In genomic region chr17:81924557-81925532, GRCh38 we compare ENCODE assay signal across 10 cellular contexts. TPM values are rescaled to one million over a fixed set of nuclear protein-coding genes. Genes with fewer than 3 reads are reported as not detected.
DNase-seq lines count a peak whose midpoint lies in the region; ATAC-seq, FAIRE-seq and TF ChIP-seq lines count a peak whose summit lies in the region.
"Had no signal": no experiment of that assay in that cellular context is flagged by ENCODE, and none has a peak within 500 bp of the region (broad histone marks: within the 10 kb centered on the region; RNA-seq: fewer than 3 reads in every experiment).

No MANE protein-coding gene starts in this region.

- ATAC-seq in HG03095 (IDR thresholded peaks at IDR 0.05; ENCODE audit: unreplicated experiment) (no peak), GM21515 (IDR thresholded peaks at IDR 0.05; ENCODE audit: unreplicated experiment) (no peak), HG02759 (IDR thresholded peaks at IDR 0.05; ENCODE audit: unreplicated experiment) (no peak)

- H3K36me3 Mint-ChIP-seq in progenitor cell of endocrine pancreas (ENCODE audit: insufficient read depth): peaks cover 4% of the 10 kb centered on the region

- H3K27ac Mint-ChIP-seq in progenitor cell of endocrine pancreas: peak overlapping the region; percentile 99

- H3K27ac ChIP-seq in PC-9 (peak overlapping the region; percentile 95), epithelial cell of prostate (peak overlapping the region; percentile 54)

- peaks cover 64% of the 10 kb centered on the region for H3K79me2 ChIP-seq in PC-9 (ENCODE audit: low read depth)

- H3K27me3 Mint-ChIP-seq in progenitor cell of endocrine pancreas: no peaks in the 10 kb centered on the region

- BruUV-seq in PC-9 (replicated peaks; lab: Mats Ljungman, UMichigan): no TSS peak

- peaks cover 25% of the 10 kb centered on the region; the same call in 1 of the 2 replicates for H3F3A ChIP-seq in PC-9 (ENCODE audit: insufficient read depth, low read depth)

- peaks cover 46% of the 10 kb centered on the region for H3K4me1 ChIP-seq in PC-9 (replicated peaks; ENCODE audit: insufficient read depth)

- CTCF ChIA-PET in PC-9 (lab: Charles Lee): interaction anchor here (0.5 kb wide), 2 partner anchors 53 to 98 kb away, joined by 3 read pairs; partner anchors contain the start of genes CENPX and LRRC45

- peaks cover 17% of the 10 kb centered on the region for H4K20me1 ChIP-seq in PC-9 (ENCODE audit: insufficient read depth)

- no peak overlapping the region for H2AFZ ChIP-seq in PC-9

- no peak for TF ChIP-seq POLR2A in GM12891 (IDR thresholded peaks at IDR 0.05; ENCODE audit: low read depth, low read length)

- peak overlapping the region; percentile 55; the same call in 1 of the 2 replicates for H3K4me3 ChIP-seq in PC-9

- DNase-seq in GM12891 (ENCODE audit: insufficient read length, low spot score): no peak
- no peak for DNase-seq in PC-9
- DNase-seq in epithelial cell of prostate (ENCODE audit: low read depth, low spot score): no peak
- DNase-seq in progenitor cell of endocrine pancreas (ENCODE audit: low spot score, unreplicated experiment): no peak
- no peak for DNase-seq in DMS79 (lab: John Stamatoyannopoulos, UW)

- peaks cover 27% of the 10 kb centered on the region for H3K4me1 Mint-ChIP-seq in progenitor cell of endocrine pancreas (ENCODE audit: low read depth)

- H3K9me3 ChIP-seq in PC-9 (ENCODE audit: insufficient read depth, low read depth): no peaks in the 10 kb centered on the region

- H3K9me2 ChIP-seq in PC-9 (ENCODE audit: insufficient read depth): no peaks in the 10 kb centered on the region

- H3K36me3 ChIP-seq in PC-9 (ENCODE audit: low read depth): no peaks in the 10 kb centered on the region

- H3K27me3 ChIP-seq in PC-9 (ENCODE audit: insufficient read depth, low read depth): no peaks in the 10 kb centered on the region

- peak overlapping the region; percentile 86 for H3K4me3 Mint-ChIP-seq in progenitor cell of endocrine pancreas (ENCODE audit: low read depth)

- no peaks in the 10 kb centered on the region for H3K9me3 Mint-ChIP-seq in progenitor cell of endocrine pancreas (ENCODE audit: low read depth)

- intact Hi-C loops in PC-9 (cut with micrococcal nuclease; ENCODE audit: unreplicated experiment): loop anchor here (5.0 kb wide), 1 partner anchor 58 kb away; no protein-coding TSS in a partner anchor

- POLR2A ChIA-PET in PC-9 (lab: Charles Lee; ENCODE audit: unreplicated experiment): interaction anchor here (0.6 kb wide), 1 partner anchor 231 kb away, joined by 4 read pairs; no protein-coding TSS in a partner anchor

- H3K4me2 ChIP-seq in PC-9: peak overlapping the region; percentile 86

- FAIRE-seq in GM12891 (lab: Jason Lieb, UNC): peak; percentile 26

- no peak for TF ChIP-seq CTCF in PC-9 (conservative IDR thresholded peaks at IDR 0.05)
- TF ChIP-seq CTCF in progenitor cell of endocrine pancreas (IDR thresholded peaks at IDR 0.05; ENCODE audit: unreplicated experiment): no peak

TF ChIP-seq in GM12891, 5 proteins besides CTCF, POLR2A, EP300 and RAD21:
- TF ChIP-seq SPI1 (IDR thresholded peaks at IDR 0.05; ENCODE audit: low read depth, low read length) (no peak), POU2F2 (IDR thresholded peaks at IDR 0.05; ENCODE audit: low read depth, low read length) (no peak), POLR2AphosphoS5 (IDR thresholded peaks at IDR 0.05; ENCODE audit: low read depth, low read length) (no peak), PAX5 (IDR thresholded peaks at IDR 0.05; ENCODE audit: insufficient read depth, low read length, severe bottlenecking) (no peak), TAF1 (IDR thresholded peaks at IDR 0.05; ENCODE audit: low read depth, low read length) (no peak)

RNA-seq across cellular contexts. Expression of gene MAFG, which starts 2.7 kb away (rescaled TPM):
- 12.1 TPM for polyA plus RNA-seq in GM12891 (2012; ENCODE audit: low read depth, missing spikeins)
- total RNA-seq in PC-9 (2021) (79.5 and 85.9 TPM in 2 replicates), progenitor cell of endocrine pancreas (29.5 and 30.2 TPM in 2 replicates)

RNA-seq across cellular contexts. Expression of gene SIRT7, which starts 6.9 kb away (rescaled TPM):
- polyA plus RNA-seq in GM12891 (2012; ENCODE audit: low read depth, missing spikeins): 26.2 TPM
- total RNA-seq in PC-9 (2021): 78.3 and 98.5 TPM in 2 replicates
- total RNA-seq in progenitor cell of endocrine pancreas: 32.4 and 34.0 TPM in 2 replicates

RNA-seq across cellular contexts. Expression of gene PYCR1, which starts 12.3 kb away (rescaled TPM):
- 48.3 TPM for polyA plus RNA-seq in GM12891 (2012; ENCODE audit: low read depth, missing spikeins)
- 88.9 and 120 TPM in 2 replicates for total RNA-seq in PC-9 (2021)
- total RNA-seq in progenitor cell of endocrine pancreas: 65.0 and 65.6 TPM in 2 replicates

RNA-seq across cellular contexts. Expression of gene PCYT2, which starts 13.6 kb away (rescaled TPM):
- polyA plus RNA-seq in GM12891 (2012; ENCODE audit: low read depth, missing spikeins): 20.2 TPM
- total RNA-seq in PC-9 (2021) (54.7 and 82.2 TPM in 2 replicates), progenitor cell of endocrine pancreas (93.2 and 95.2 TPM in 2 replicates)

RNA-seq across cellular contexts. Expression of gene MYADML2, which starts 22.2 kb away (rescaled TPM):
- polyA plus RNA-seq in GM12891 (2012; ENCODE audit: low read depth, missing spikeins): not detected
- total RNA-seq in PC-9 (2021) (not detected in 2 replicates), progenitor cell of endocrine pancreas (not detected in 2 replicates)
- total RNA-seq: lung microvascular endothelial cell had no signal
- polyA plus RNA-seq: adipose tissue had no signal
